In genomic region chr1:238960071-238960470, GRCh38 we compare ENCODE assay signal across 15 cellular contexts.
DNase-seq lines count a peak whose midpoint lies in the region; TF ChIP-seq lines count a peak whose summit lies in the region.
"Had no signal": no experiment of that assay in that cellular context is flagged by ENCODE, and none has a peak within 500 bp of the region (broad histone marks: within the 10 kb centered on the region; RNA-seq: fewer than 3 reads in every experiment).

No MANE protein-coding gene starts in this region.

- H4K20me1 ChIP-seq in OCI-LY7 (ENCODE audit: insufficient read depth, low read length): no peaks in the 10 kb centered on the region

- BruUV-seq in OCI-LY7 (replicated peaks; lab: Mats Ljungman, UMichigan): no TSS peak

- no peaks in the 10 kb centered on the region for H3K9me2 ChIP-seq in OCI-LY7 (ENCODE audit: insufficient read depth, low read length)

- POLR2A ChIA-PET in OCI-LY7 (lab: Charles Lee): no interaction called here

- DNase-seq in AG09309 (ENCODE audit: low read depth) (peak; percentile 90), HS-5 (ENCODE audit: low read depth) (peak; percentile 78), astrocyte of the spinal cord (ENCODE audit: low read depth, low spot score) (peak; percentile 79), kidney glomerular epithelial cell (lab: John Stamatoyannopoulos, UW) (peak; percentile 95), GM03348 (ENCODE audit: low spot score) (no peak), OCI-LY7 (ENCODE audit: low spot score) (no peak)
- DNase-seq in stimulated activated CD4-positive, alpha-beta T cell treated with anti-CD3 and anti-CD28 coated beads, Interleukin-2, amount 100 ng/mL, for 24 hours: no peak
- DNase-seq in stimulated activated CD4-positive, alpha-beta T cell treated with anti-CD3 and anti-CD28 coated beads, Interleukin-4, amount 100 ng/mL, for 1 hour: no peak
- DNase-seq: activated T-cell treated with anti-CD3 and anti-CD28 coated beads, Interleukin-2, amount 50 U/mL, for 1 hour; DMS 273 treated with DMSO at 0.1 percent for 48 hours; heart left ventricle; left ventricle myocardium superior; nucleus accumbens; upper lobe of left lung had no signal

- H2AFZ ChIP-seq in OCI-LY7 (ENCODE audit: low read length): no peak overlapping the region

- no peak for TF ChIP-seq CTCF in AG09309 (IDR thresholded peaks at IDR 0.05; ENCODE audit: control insufficient read depth, insufficient read depth, low read depth, low read length, missing control alignments)
- no peak for TF ChIP-seq CTCF in astrocyte of the spinal cord (IDR thresholded peaks at IDR 0.05; ENCODE audit: low read depth, low read length)
- TF ChIP-seq CTCF in OCI-LY7 (conservative IDR thresholded peaks at IDR 0.05; ENCODE audit: low read length): no peak

- H3K36me3 ChIP-seq in OCI-LY7 (ENCODE audit: insufficient read depth, low read length): no peaks in the 10 kb centered on the region
- H3K36me3 ChIP-seq: heart left ventricle, upper lobe of left lung had no signal

- H3K4me2 ChIP-seq in OCI-LY7 (ENCODE audit: low read length): no peak overlapping the region
- H3K4me2 ChIP-seq: KMS-11 had no signal

- no peaks in the 10 kb centered on the region for H3K79me2 ChIP-seq in OCI-LY7 (ENCODE audit: insufficient read depth, low read depth, low read length)

- no peaks in the 10 kb centered on the region for H3K9me3 ChIP-seq in OCI-LY7 (ENCODE audit: low read length)
- H3K9me3 ChIP-seq: heart left ventricle, upper lobe of left lung had no signal

- no peaks in the 10 kb centered on the region for H3K4me1 ChIP-seq in OCI-LY7 (ENCODE audit: insufficient read depth, low read length, poor library complexity, severe bottlenecking)
- H3K4me1 ChIP-seq: heart left ventricle, upper lobe of left lung had no signal

- no peak overlapping the region for H3K27ac ChIP-seq in OCI-LY7 (ENCODE audit: low read depth, low read length, poor library complexity, severe bottlenecking)
- H3K27ac ChIP-seq: heart left ventricle, KMS-11, upper lobe of left lung had no signal

- CTCF ChIA-PET in OCI-LY7 (lab: Charles Lee; ENCODE audit: unreplicated experiment): no interaction called here

- intact Hi-C loops in OCI-LY7 (cut with micrococcal nuclease; ENCODE audit: unreplicated experiment): no loop called here

- in situ Hi-C loops in astrocyte of the spinal cord (cut with HindIII; ENCODE audit: low sequenced_read_pairs): no loop called here

- H3K4me3 ChIP-seq in AG09309 (ENCODE audit: control insufficient read depth, low read depth, low read length): no peak overlapping the region
- no peak overlapping the region for H3K4me3 ChIP-seq in astrocyte of the spinal cord (ENCODE audit: low read depth, low read length)
- H3K4me3 ChIP-seq in OCI-LY7 (ENCODE audit: low read depth, low read length, poor library complexity, severe bottlenecking): no peak overlapping the region
- H3K4me3 ChIP-seq: heart left ventricle, upper lobe of left lung had no signal

Comparison
In these comparisons a context has a peak if more than half of its experiments do, and no peak if none do; other contexts are left out.
1. DNase-seq: peak in AG09309 (single experiment), HS-5 (single experiment), astrocyte of the spinal cord (single experiment) and kidney glomerular epithelial cell (single experiment); none in GM03348 (single experiment), stimulated activated CD4-positive, alpha-beta T cell treated with anti-CD3 and anti-CD28 coated beads, Interleukin-2, amount 100 ng/mL, for 24 hours (0 of 2), OCI-LY7 (single experiment) and stimulated activated CD4-positive, alpha-beta T cell treated with anti-CD3 and anti-CD28 coated beads, Interleukin-4, amount 100 ng/mL, for 1 hour (single experiment).